ENCODE assay signal across 19 cellular contexts in the genomic region with DNA sequence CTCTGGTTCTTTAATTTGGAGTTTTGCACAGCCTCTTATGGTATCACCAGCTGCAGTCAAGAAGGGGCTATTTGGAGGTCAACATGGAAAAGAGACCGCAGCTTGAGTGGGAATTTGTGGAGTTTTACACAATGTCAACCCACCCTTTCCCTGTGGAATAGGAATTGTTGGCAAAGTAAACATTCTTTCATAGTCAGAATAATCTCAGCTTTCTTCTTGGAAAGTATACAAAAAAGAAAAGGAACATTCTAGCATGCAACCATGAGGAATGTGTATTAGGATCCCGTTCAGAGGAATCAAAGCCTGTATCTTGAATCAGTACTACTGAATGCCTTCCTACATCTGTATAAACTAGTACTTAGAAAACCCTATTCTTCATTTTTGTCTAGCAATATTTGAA.
DNase-seq lines count a peak whose midpoint lies in the region; ATAC-seq and TF ChIP-seq lines count a peak whose summit lies in the region.
"Had no signal": no experiment of that assay in that cellular context is flagged by ENCODE, and none has a peak within 500 bp of the region (broad histone marks: within the 10 kb centered on the region; RNA-seq: fewer than 3 reads in every experiment).

No MANE protein-coding gene starts in this region.

- H3K4me2 ChIP-seq in skeletal muscle satellite cell (ENCODE audit: low read length) = peak overlapping the region; percentile 14

- H3K4me3 ChIP-seq in left ventricle myocardium inferior (no peak overlapping the region), skeletal muscle satellite cell (ENCODE audit: low read length) (no peak overlapping the region)
- H3K4me3 ChIP-seq: dorsolateral prefrontal cortex had no signal

- peak overlapping the region; percentile 56 for H3K27ac Mint-ChIP-seq in Calu3 (ENCODE audit: unreplicated experiment)
- H3K27ac Mint-ChIP-seq: activated naive CD8-positive, alpha-beta T cell; CD4-positive, alpha-beta memory T cell had no signal

- H3K9ac ChIP-seq in skeletal muscle satellite cell (ENCODE audit: low read depth, low read length) = peak overlapping the region; percentile 17

- CTCF ChIA-PET in Calu3 (lab: Charles Lee) = interaction anchor here (0.7 kb wide), 1 partner anchor 1605 kb away, joined by 3 read pairs; no protein-coding TSS in a partner anchor

- H3K4me1 ChIP-seq in left ventricle myocardium inferior = peaks cover 6% of the 10 kb centered on the region
- H3K4me1 ChIP-seq in skeletal muscle satellite cell (ENCODE audit: control insufficient read depth, insufficient read depth, low read length) = peaks cover 27% of the 10 kb centered on the region

- H3K36me3 Mint-ChIP-seq in Calu3 (ENCODE audit: insufficient read depth, unreplicated experiment) = peaks cover 7% of the 10 kb centered on the region
- H3K36me3 Mint-ChIP-seq: activated naive CD8-positive, alpha-beta T cell; CD4-positive, alpha-beta memory T cell had no signal

- intact Hi-C loops in Calu3 (cut with micrococcal nuclease; ENCODE audit: unreplicated experiment) = no loop called here
- intact Hi-C loops in left ventricle myocardium inferior (cut with micrococcal nuclease) = loop anchor here (5.0 kb wide), 1 partner anchor 160 kb away; no protein-coding TSS in a partner anchor

- no peaks in the 10 kb centered on the region for H3K9me3 Mint-ChIP-seq in Calu3 (ENCODE audit: low read depth, unreplicated experiment)

- no peaks in the 10 kb centered on the region for H3K27me3 Mint-ChIP-seq in Calu3 (ENCODE audit: unreplicated experiment)
- H3K27me3 Mint-ChIP-seq: activated naive CD8-positive, alpha-beta T cell; CD4-positive, alpha-beta memory T cell had no signal

- DNase-seq in Calu3 (no peak), astrocyte of the hippocampus (ENCODE audit: low read depth, low spot score) (peak; percentile 68), left ventricle myocardium inferior (no peak), GM20000 (ENCODE audit: low spot score) (no peak), inferior parietal cortex (ENCODE audit: extremely low spot score) (no peak)
- no peak for DNase-seq in effector CD4-positive, alpha-beta T cell
- DNase-seq: CD4-positive, alpha-beta memory T cell; dorsolateral prefrontal cortex; glutamatergic neuron; KG1; NCI-H187; NCI-H774; SIG-M5; stimulated activated CD4-positive, alpha-beta T cell treated with anti-CD3 and anti-CD28 coated beads, Interleukin-1b, Interleukin-23, amount 100 ng/mL, for 48 hours had no signal

- no peak overlapping the region for H3K4me3 Mint-ChIP-seq in Calu3 (ENCODE audit: low read depth, unreplicated experiment)
- H3K4me3 Mint-ChIP-seq: activated naive CD8-positive, alpha-beta T cell; CD4-positive, alpha-beta memory T cell had no signal

- ATAC-seq in HG02798 (IDR thresholded peaks at IDR 0.05; ENCODE audit: poor library complexity, unreplicated experiment) = no peak
- ATAC-seq: left lobe of liver had no signal

- H3K27me3 ChIP-seq in left ventricle myocardium inferior (ENCODE audit: low read depth) (no peaks in the 10 kb centered on the region), skeletal muscle satellite cell (ENCODE audit: control insufficient read depth, insufficient read depth, low read length) (no peaks in the 10 kb centered on the region)
- H3K27me3 ChIP-seq: dorsolateral prefrontal cortex, neutrophil had no signal

- H3K9me3 ChIP-seq in left ventricle myocardium inferior (replicated peaks) (no peaks in the 10 kb centered on the region), skeletal muscle satellite cell (replicated peaks; ENCODE audit: low read length) (no peaks in the 10 kb centered on the region)
- H3K9me3 ChIP-seq: neutrophil had no signal

- peak overlapping the region; percentile 32 for H3K27ac ChIP-seq in left ventricle myocardium inferior (replicated peaks)
- H3K27ac ChIP-seq: dorsolateral prefrontal cortex, neutrophil had no signal

- no TSS peak for BruUV-seq in Calu3 (replicated peaks; lab: Mats Ljungman, UMichigan)

- H3K36me3 ChIP-seq in left ventricle myocardium inferior = no peaks in the 10 kb centered on the region
- no peaks in the 10 kb centered on the region for H3K36me3 ChIP-seq in skeletal muscle satellite cell (ENCODE audit: insufficient read depth, low read length)
- H3K36me3 ChIP-seq: neutrophil had no signal

- TF ChIP-seq CTCF in Calu3 (IDR thresholded peaks at IDR 0.05; ENCODE audit: unreplicated experiment) (no peak), left ventricle myocardium inferior (IDR thresholded peaks at IDR 0.05; ENCODE audit: borderline replicate concordance) (no peak), GM20000 (IDR thresholded peaks at IDR 0.05; ENCODE audit: extremely low read depth, missing control alignments) (no peak)

- H3K4me1 Mint-ChIP-seq in Calu3 (ENCODE audit: low read depth, unreplicated experiment) = peaks cover 49% of the 10 kb centered on the region
- H3K4me1 Mint-ChIP-seq: CD4-positive, alpha-beta memory T cell had no signal
